Comparison of ENCODE assay signal across 9 cellular contexts in the genomic region with DNA sequence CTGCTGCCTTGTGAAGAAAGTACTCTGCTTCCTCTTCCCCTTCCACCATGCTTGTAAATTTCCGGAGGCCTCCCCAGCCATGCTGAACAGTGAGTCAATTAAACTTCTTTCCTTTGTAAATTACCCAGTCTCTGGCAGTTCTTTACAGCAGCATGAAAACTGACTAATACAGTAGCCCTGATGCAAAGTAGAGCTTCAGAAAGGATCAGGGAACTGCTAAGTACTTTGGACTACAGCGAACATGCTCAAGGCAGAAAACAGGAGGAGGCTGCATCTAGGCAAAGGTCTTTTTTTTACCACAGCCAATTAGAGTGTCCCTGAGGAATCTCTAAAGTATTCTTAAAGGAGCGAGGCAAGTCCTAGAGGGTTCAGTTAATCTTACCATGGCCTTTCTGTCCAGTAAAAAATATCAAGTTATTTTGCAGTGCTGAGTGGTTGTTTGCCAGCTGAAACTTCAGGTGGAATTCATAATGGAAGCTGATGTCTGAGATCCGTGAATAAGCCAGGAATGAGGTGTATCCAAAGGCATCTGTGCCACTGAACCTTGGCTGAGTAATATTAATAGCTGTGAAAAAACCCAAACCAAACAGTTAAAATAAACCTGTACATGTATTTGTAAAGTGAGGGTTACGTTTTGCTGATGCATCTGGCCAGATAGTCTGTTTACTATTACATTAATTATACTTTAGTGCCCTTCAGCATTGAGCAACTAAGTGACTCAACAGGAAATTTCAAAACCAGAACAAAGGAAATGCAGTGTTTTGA.
DNase-seq lines count a peak whose midpoint lies in the region; ATAC-seq and TF ChIP-seq lines count a peak whose summit lies in the region.
"Had no signal": no experiment of that assay in that cellular context is flagged by ENCODE, and none has a peak within 500 bp of the region (broad histone marks: within the 10 kb centered on the region; RNA-seq: fewer than 3 reads in every experiment).

No MANE protein-coding gene starts in this region.

- no peaks in the 10 kb centered on the region for H3K9me3 ChIP-seq in Panc1 (ENCODE audit: control insufficient read depth, insufficient read depth, low read depth, low read length)
- H3K9me3 ChIP-seq in esophagus squamous epithelium, result no peaks in the 10 kb centered on the region
- H3K9me3 ChIP-seq in psoas muscle, result no peaks in the 10 kb centered on the region

- intact Hi-C loops in Panc1 (cut with micrococcal nuclease; ENCODE audit: unreplicated experiment) (no loop called here), esophagus squamous epithelium (cut with DNase I) (no loop called here), psoas muscle (cut with DNase I) (no loop called here)

- POLR2A ChIA-PET in Panc1 (lab: Charles Lee), result no interaction called here

- no peaks in the 10 kb centered on the region for H3K4me1 ChIP-seq in Panc1 (ENCODE audit: control insufficient read depth, insufficient read depth, low read length)
- H3K4me1 ChIP-seq in esophagus squamous epithelium, result peaks cover 7 to 33% (median 14%) of the 10 kb centered on the region in 3 donors
- peaks cover 12% of the 10 kb centered on the region for H3K4me1 ChIP-seq in psoas muscle

- H3K4me3 ChIP-seq in Panc1 (ENCODE audit: low read depth in 2 of 2, low read length in 2 of 2) (peak overlapping the region in 1 of 2 experiments; percentile 6; a peak in 1 of 4 replicates), esophagus squamous epithelium (peak overlapping the region in 2 of 4 donors; percentile 5 to 10), psoas muscle (peak overlapping the region; percentile 21)

- ATAC-seq in Panc1 (peak; percentile 74), psoas muscle (peak; percentile 58 to 86 (median 74)), GM21528 (IDR thresholded peaks at IDR 0.05; ENCODE audit: low FRiP score, unreplicated experiment) (no peak)

- H3K27me3 ChIP-seq in Panc1 (ENCODE audit: control insufficient read depth, insufficient read depth, low read length), result no peaks in the 10 kb centered on the region
- no peaks in the 10 kb centered on the region for H3K27me3 ChIP-seq in esophagus squamous epithelium
- no peaks in the 10 kb centered on the region for H3K27me3 ChIP-seq in psoas muscle (ENCODE audit: insufficient read depth in 3 of 3, low read length in 2 of 3)

- no TSS peak for BruUV-seq in Panc1 (replicated peaks; lab: Mats Ljungman, UMichigan)

- in situ Hi-C loops in Panc1 (cut with HindIII; ENCODE audit: low pct_unique_long_range_greater_than_20kb, low sequenced_read_pairs), result no loop called here

- CTCF ChIA-PET in Panc1 (lab: Charles Lee), result no interaction called here

- H3K36me3 ChIP-seq in Panc1 (ENCODE audit: control insufficient read depth, insufficient read depth, low read length) (no peaks in the 10 kb centered on the region), esophagus squamous epithelium (no peaks in the 10 kb centered on the region), psoas muscle (ENCODE audit: insufficient read depth in 1 of 2, low read depth in 1 of 2) (no peaks in the 10 kb centered on the region)

- no peak for TF ChIP-seq POLR2A in esophagus squamous epithelium (IDR thresholded peaks at IDR 0.05)

- no peak for TF ChIP-seq CTCF in Panc1 (IDR thresholded peaks at IDR 0.05)
- TF ChIP-seq CTCF in esophagus squamous epithelium (IDR thresholded peaks at IDR 0.05), result no peak
- TF ChIP-seq CTCF in psoas muscle (IDR thresholded peaks at IDR 0.05), result no peak

- no peak overlapping the region for H3K27ac ChIP-seq in Panc1 (ENCODE audit: low read length)
- peak overlapping the region; percentile 40 to 80 (median 68) for H3K27ac ChIP-seq in esophagus squamous epithelium
- peak overlapping the region; percentile 62 for H3K27ac ChIP-seq in psoas muscle

- DNase-seq in GM03348 (ENCODE audit: low spot score), result peak; percentile 51
- DNase-seq in Panc1 (ENCODE audit: low read depth, low spot score), result peak; percentile 92
- DNase-seq in esophagus squamous epithelium (lab: John Stamatoyannopoulos, UW), result no peak
- no peak for DNase-seq in psoas muscle
- DNase-seq in stimulated activated CD4-positive, alpha-beta T cell treated with anti-CD3 and anti-CD28 coated beads, Interleukin-15, amount 100 ng/mL, for 24 hours, result no peak
- DNase-seq in iPS-NIHi11 (ENCODE audit: low spot score), result no peak
- no peak for DNase-seq in NCI-H2227 treated with DMSO at 0.1 percent for 48 hours (lab: John Stamatoyannopoulos, UW)
- DNase-seq: central memory CD4-positive, alpha-beta T cell had no signal

- 13 to 21% methylated on average over 5 of the region's 5 CpGs for WGBS in esophagus squamous epithelium, 2 donors
- 17 to 23% (median 20%) methylated on average over 5 of the region's 5 CpGs for WGBS in psoas muscle, 3 donors

Comparison
In these comparisons a context has a peak if more than half of its experiments do, and no peak if none do; other contexts are left out.
1. DNase-seq: peak in GM03348 (single experiment) and Panc1 (single experiment); none in esophagus squamous epithelium (single experiment), psoas muscle (0 of 2), stimulated activated CD4-positive, alpha-beta T cell treated with anti-CD3 and anti-CD28 coated beads, Interleukin-15, amount 100 ng/mL, for 24 hours (single experiment), iPS-NIHi11 (single experiment) and NCI-H2227 treated with DMSO at 0.1 percent for 48 hours (single experiment).